In the genomic region with DNA sequence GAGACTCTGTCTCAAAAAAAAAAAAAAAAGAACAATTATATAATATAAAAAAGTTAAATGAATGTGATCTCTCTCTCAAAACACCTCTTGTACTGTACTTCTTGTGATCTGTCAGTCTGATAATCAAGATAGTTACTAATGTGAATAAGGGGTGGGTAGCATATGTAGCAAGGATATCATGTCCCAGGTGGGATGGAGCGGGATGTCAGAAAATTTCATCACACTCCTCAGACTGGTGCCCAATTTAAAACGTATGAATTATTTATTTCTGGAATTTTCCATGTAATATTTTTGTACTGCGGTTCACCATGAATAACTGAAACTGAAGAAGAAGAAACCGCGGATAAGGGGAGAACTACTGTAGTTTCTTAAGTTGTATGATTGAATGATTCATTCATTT, we compare ENCODE assay signal across 26 cellular contexts.
"Had no signal": no experiment of that assay in that cellular context is flagged by ENCODE, and none has a peak within 500 bp of the region (broad histone marks: within the 10 kb centered on the region; RNA-seq: fewer than 3 reads in every experiment).

No MANE protein-coding gene starts in this region.

- H3K27ac ChIP-seq: body of pancreas, neutrophil, prostate gland, right atrium auricular region had no signal

- DNase-seq: activated CD4-positive, alpha-beta memory T cell treated with anti-CD3 and anti-CD28 coated beads, Interleukin-2, amount 10 ng/mL, durations not matched to agents 7 days and 5 days; activated CD4-positive, alpha-beta T cell treated with anti-CD3 and anti-CD28 coated beads for 1 hour; activated CD4-positive, alpha-beta T cell treated with anti-CD3 and anti-CD28 coated beads, Interleukin-2, amount 10 ng/mL, durations not matched to agents 7 days and 5 days; activated effector memory CD4-positive, alpha-beta T cell treated with Interleukin-2 at 50 U/mL for 16 hours; activated naive CD4-positive, alpha-beta T cell treated with anti-CD3 and anti-CD28 coated beads for 36 hours; activated T-cell treated with anti-CD3 and anti-CD28 coated beads, Interleukin-2, amount 50 U/mL, for 48 hours; anterior cingulate cortex; body of pancreas; cortex of kidney; hippocampal formation; kidney; left colon; mammary epithelial cell; naive B cell; nephron progenitor cell; stimulated activated CD4-positive, alpha-beta T cell treated with anti-CD3 and anti-CD28 coated beads, Interleukin-15, amount 100 ng/mL, for 24 hours; stimulated activated CD4-positive, alpha-beta T cell treated with anti-CD3 and anti-CD28 coated beads, Interleukin-2, amount 100 ng/mL, for 24 hours; stimulated activated naive CD4-positive, alpha-beta T cell; T-helper 2 cell; trophoblast cell had no signal

- H3K27ac Mint-ChIP-seq: activated CD4-positive, alpha-beta memory T cell treated with anti-CD3 and anti-CD28 coated beads, Interleukin-2, amount 10 ng/mL, durations not matched to agents 7 days and 5 days; activated naive CD4-positive, alpha-beta T cell treated with anti-CD3 and anti-CD28 coated beads for 36 hours had no signal

- H3K36me3 Mint-ChIP-seq: naive B cell, WTC11 had no signal

- H3K9me3 ChIP-seq: body of pancreas, gastroesophageal sphincter, neutrophil, prostate gland, right atrium auricular region, thoracic aorta had no signal

- H3K9me3 Mint-ChIP-seq: activated CD4-positive, alpha-beta memory T cell treated with anti-CD3 and anti-CD28 coated beads, Interleukin-2, amount 10 ng/mL, durations not matched to agents 7 days and 5 days; activated CD4-positive, alpha-beta T cell treated with anti-CD3 and anti-CD28 coated beads, Interleukin-2, amount 10 ng/mL, durations not matched to agents 7 days and 5 days; activated naive CD4-positive, alpha-beta T cell treated with anti-CD3 and anti-CD28 coated beads for 36 hours; naive B cell; WTC11 had no signal

- H3K4me3 ChIP-seq: body of pancreas, gastroesophageal sphincter, prostate gland, right atrium auricular region had no signal

- ATAC-seq: body of pancreas, gastroesophageal sphincter, left colon, WTC11 had no signal

- H3K4me1 ChIP-seq: prostate gland had no signal

- H3K27me3 ChIP-seq: body of pancreas, gastroesophageal sphincter, neutrophil, right atrium auricular region had no signal

- H3K36me3 ChIP-seq: gastroesophageal sphincter, neutrophil, prostate gland, right atrium auricular region, thoracic aorta had no signal

- H3K27me3 Mint-ChIP-seq: activated CD4-positive, alpha-beta memory T cell treated with anti-CD3 and anti-CD28 coated beads, Interleukin-2, amount 10 ng/mL, durations not matched to agents 7 days and 5 days; activated CD4-positive, alpha-beta T cell treated with anti-CD3 and anti-CD28 coated beads, Interleukin-2, amount 10 ng/mL, durations not matched to agents 7 days and 5 days; naive B cell had no signal

- H3K4me3 Mint-ChIP-seq: activated CD4-positive, alpha-beta memory T cell treated with anti-CD3 and anti-CD28 coated beads, Interleukin-2, amount 10 ng/mL, durations not matched to agents 7 days and 5 days; activated CD4-positive, alpha-beta T cell treated with anti-CD3 and anti-CD28 coated beads, Interleukin-2, amount 10 ng/mL, durations not matched to agents 7 days and 5 days; activated naive CD4-positive, alpha-beta T cell treated with anti-CD3 and anti-CD28 coated beads for 36 hours; nephron progenitor cell; WTC11 had no signal
